In genomic region chr5:116563909-116564308, GRCh38 we compare ENCODE assay signal across 19 cellular contexts. TPM values are rescaled to one million over a fixed set of nuclear protein-coding genes. Genes with fewer than 3 reads are reported as not detected.
DNase-seq lines count a peak whose midpoint lies in the region; TF ChIP-seq lines count a peak whose summit lies in the region.
"Had no signal": no experiment of that assay in that cellular context is flagged by ENCODE, and none has a peak within 500 bp of the region (broad histone marks: within the 10 kb centered on the region; RNA-seq: fewer than 3 reads in every experiment).

No MANE protein-coding gene starts in this region.

- no peak overlapping the region for H2BK120ac ChIP-seq in mesendoderm (ENCODE audit: low read depth, low read length)
- no peak overlapping the region for H2BK120ac ChIP-seq in neuronal stem cell (ENCODE audit: low read depth, low read length)

- peaks cover 0 to 6% (median 0%) of the 10 kb centered on the region in 5 experiments for H3K9me3 Mint-ChIP-seq in brain
- no peaks in the 10 kb centered on the region for H3K9me3 Mint-ChIP-seq in mesothelial cell of epicardium
- H3K9me3 Mint-ChIP-seq: CD8-positive, alpha-beta T cell had no signal

- DNase-seq in mesothelial cell of epicardium (ENCODE audit: low spot score in 2 of 2, unreplicated experiment in 2 of 2) (no peak), spleen (no peak), mesendoderm (no peak), NCI-H2196 treated with DMSO at 0.1 percent for 48 hours (lab: John Stamatoyannopoulos, UW; ENCODE audit: unreplicated experiment) (no peak), GM10266 (ENCODE audit: extremely low spot score) (no peak), neuronal stem cell (ENCODE audit: low spot score) (no peak)
- DNase-seq: Calu3; CD8-positive, alpha-beta T cell; EL; GM23248; KBM-7; NCI-H1105; NCI-H2081; NCI-H510A treated with DMSO at 0.1 percent for 48 hours; PC-9 had no signal

- H3K36me3 Mint-ChIP-seq in brain, result peaks cover 50% of the 10 kb centered on the region
- no peaks in the 10 kb centered on the region for H3K36me3 Mint-ChIP-seq in mesothelial cell of epicardium
- H3K36me3 Mint-ChIP-seq: CD8-positive, alpha-beta T cell had no signal

- H2AFZ ChIP-seq in neuronal stem cell (ENCODE audit: low read length), result no peak overlapping the region
- H2AFZ ChIP-seq: GM23248, PC-9 had no signal

- H4K8ac ChIP-seq in mesendoderm (ENCODE audit: low read depth, low read length) (no peak overlapping the region), neuronal stem cell (ENCODE audit: low read depth, low read length) (no peak overlapping the region)

- no peak for TF ChIP-seq POLR2A in spleen (IDR thresholded peaks at IDR 0.05)

- H2BK15ac ChIP-seq in mesendoderm (replicated peaks; ENCODE audit: low read depth), result no peak overlapping the region
- H2BK15ac ChIP-seq in neuronal stem cell (ENCODE audit: low read length), result no peak overlapping the region

- H3K27me3 Mint-ChIP-seq in brain, result no peaks in the 10 kb centered on the region
- no peaks in the 10 kb centered on the region for H3K27me3 Mint-ChIP-seq in mesothelial cell of epicardium (ENCODE audit: low read depth)

- no peak overlapping the region for H2BK5ac ChIP-seq in mesendoderm (ENCODE audit: low read length)
- H2BK5ac ChIP-seq in neuronal stem cell (ENCODE audit: low read length), result no peak overlapping the region

- H3K4me1 Mint-ChIP-seq in brain, result peaks cover 96% of the 10 kb centered on the region
- peaks cover 55% of the 10 kb centered on the region for H3K4me1 Mint-ChIP-seq in mesothelial cell of epicardium

- no peak overlapping the region for H4K5ac ChIP-seq in mesendoderm (ENCODE audit: low read length)

- H3K18ac ChIP-seq in mesendoderm (ENCODE audit: low read length) (no peak overlapping the region), neuronal stem cell (ENCODE audit: low read length) (no peak overlapping the region)

- H3K4ac ChIP-seq in mesendoderm (ENCODE audit: low read depth, low read length) (no peak overlapping the region), neuronal stem cell (ENCODE audit: low read length) (no peak overlapping the region)

- no peak overlapping the region for H3K14ac ChIP-seq in neuronal stem cell (ENCODE audit: low read length)

- intact Hi-C loops in spleen (cut with DNase I; ENCODE audit: low total_unique reads), result no loop called here

- H3K9ac ChIP-seq in HUES48 (ENCODE audit: low read depth, low read length) (no peak overlapping the region), mesendoderm (ENCODE audit: low read length) (no peak overlapping the region), neuronal stem cell (ENCODE audit: low read depth, low read length, poor library complexity) (no peak overlapping the region)
- H3K9ac ChIP-seq: BLaER1 treated with 17β-estradiol and CSF1 and Interleukin-3, amounts not matched to agents 10 nM and 100 nM; GM23248 had no signal

- H3K4me3 ChIP-seq in HUES48 (ENCODE audit: low read depth, low read length) (peak overlapping the region; percentile 14), spleen (no peak overlapping the region), mesendoderm (ENCODE audit: low read length) (no peak overlapping the region), neuronal stem cell (ENCODE audit: low read length in 2 of 2) (no peak overlapping the region)
- H3K4me3 ChIP-seq: BLaER1 treated with 17β-estradiol and CSF1 and Interleukin-3, amounts not matched to agents 10 nM and 100 nM; GM23248; PC-9 had no signal

- H3K4me1 ChIP-seq in HUES48 (ENCODE audit: control insufficient read depth, insufficient read depth, low read length) (peaks cover 100% of the 10 kb centered on the region), spleen (peaks cover 0 to 38% (median 17%) of the 10 kb centered on the region in 6 donors), mesendoderm (ENCODE audit: control insufficient read depth, low read depth, low read length) (peaks cover 36% of the 10 kb centered on the region), neuronal stem cell (ENCODE audit: control insufficient read depth in 2 of 2, insufficient read depth in 1 of 2, low read depth in 1 of 2, low read length in 2 of 2) (peaks cover 12 to 25% of the 10 kb centered on the region in 2 donors)

- no peaks in the 10 kb centered on the region for H3K79me1 ChIP-seq in mesendoderm (ENCODE audit: low read length)
- peaks cover 3% of the 10 kb centered on the region for H3K79me1 ChIP-seq in neuronal stem cell (ENCODE audit: low read depth, low read length)

- H3K27ac ChIP-seq in HUES48 (ENCODE audit: low read depth, low read length) (peak overlapping the region; percentile 11), spleen (peak overlapping the region in 5 of 8 donors; percentile 10 to 57 (median 51)), mesendoderm (ENCODE audit: low read depth, low read length) (no peak overlapping the region), neuronal stem cell (replicated peaks; ENCODE audit: low read length) (no peak overlapping the region)
- H3K27ac ChIP-seq: BLaER1 treated with 17β-estradiol and CSF1 and Interleukin-3, amounts not matched to agents 10 nM and 100 nM; GM23248; PC-9; RWPE1 had no signal

- no peak overlapping the region for H4K91ac ChIP-seq in neuronal stem cell (ENCODE audit: low read depth, low read length, poor library complexity)

- H2AK5ac ChIP-seq in mesendoderm (ENCODE audit: low read length) (no peak overlapping the region), neuronal stem cell (ENCODE audit: low read depth, low read length) (no peak overlapping the region)

- H3K36me3 ChIP-seq in HUES48 (ENCODE audit: control insufficient read depth, insufficient read depth, low read length), result peaks cover 30% of the 10 kb centered on the region
- no peaks in the 10 kb centered on the region for H3K36me3 ChIP-seq in spleen
- peaks cover 2% of the 10 kb centered on the region for H3K36me3 ChIP-seq in mesendoderm (ENCODE audit: control insufficient read depth, insufficient read depth, low read length)
- H3K36me3 ChIP-seq in neuronal stem cell (replicated peaks in 1 of 2; ENCODE audit: control insufficient read depth in 2 of 2, insufficient read depth in 2 of 2, low read length in 2 of 2), result peaks cover 0 to 3% of the 10 kb centered on the region in 2 donors
- H3K36me3 ChIP-seq: BLaER1 treated with 17β-estradiol and CSF1 and Interleukin-3, amounts not matched to agents 10 nM and 100 nM had no signal

- no peak overlapping the region for H3K56ac ChIP-seq in mesendoderm (ENCODE audit: low read length)

- H3K4me2 ChIP-seq in mesendoderm (ENCODE audit: low read length) (no peak overlapping the region), neuronal stem cell (ENCODE audit: insufficient read depth, low read length, poor library complexity, severe bottlenecking) (no peak overlapping the region)
- H3K4me2 ChIP-seq: PC-9 had no signal

- WGBS in spleen, 5 donors, result 63 to 74% (median 72%) methylated on average over 5 of the region's 5 CpGs
- WGBS in mesendoderm (ENCODE audit: extremely low coverage, insufficient coverage, low lambda C conversion rate), result no CpG with 5 or more reads among the region's 5 CpGs
- WGBS in neuronal stem cell (ENCODE audit: extremely low coverage in 2 of 2, insufficient read length in 2 of 2, insufficient replicate concordance in 1 of 2), 2 donors, result no CpG with 5 or more reads among the region's 5 CpGs

- H3K4me3 Mint-ChIP-seq in brain, result peak overlapping the region; percentile 13 to 74 (median 69)
- no peak overlapping the region for H3K4me3 Mint-ChIP-seq in mesothelial cell of epicardium
- H3K4me3 Mint-ChIP-seq: CD8-positive, alpha-beta T cell had no signal

- H2BK12ac ChIP-seq in neuronal stem cell (ENCODE audit: low read length), result no peak overlapping the region

- no peak for TF ChIP-seq CTCF in brain (conservative IDR thresholded peaks at IDR 0.05)
- TF ChIP-seq CTCF in mesothelial cell of epicardium (IDR thresholded peaks at IDR 0.05; ENCODE audit: unreplicated experiment), result no peak
- no peak for TF ChIP-seq CTCF in spleen (IDR thresholded peaks at IDR 0.05 in 8 of 11, conservative IDR thresholded peaks at IDR 0.05 in 3 of 11)
- TF ChIP-seq CTCF in GM10266 (IDR thresholded peaks at IDR 0.05; ENCODE audit: control insufficient read depth, insufficient read depth, low read depth, missing control alignments), result no peak

- no peaks in the 10 kb centered on the region for H3K27me3 ChIP-seq in HUES48 (ENCODE audit: control insufficient read depth, insufficient read depth, low read length)
- peaks cover 0 to 1% (median 0%) of the 10 kb centered on the region in 7 donors for H3K27me3 ChIP-seq in spleen (replicated peaks in 1 of 7)
- no peaks in the 10 kb centered on the region for H3K27me3 ChIP-seq in mesendoderm (ENCODE audit: insufficient read depth, low read length, poor library complexity)
- H3K27me3 ChIP-seq in neuronal stem cell (ENCODE audit: control insufficient read depth in 3 of 3, insufficient read depth in 3 of 3, low read depth in 1 of 3, low read length in 3 of 3), result no peaks in the 10 kb centered on the region

- H3K9me3 ChIP-seq in HUES48 (ENCODE audit: control insufficient read depth, insufficient read depth, low read length) (no peaks in the 10 kb centered on the region), spleen (no peaks in the 10 kb centered on the region), neuronal stem cell (replicated peaks in 1 of 2; ENCODE audit: control insufficient read depth in 2 of 2, insufficient read depth in 1 of 2, low read depth in 1 of 2, low read length in 2 of 2) (no peaks in the 10 kb centered on the region)

- no peak overlapping the region for H3K23ac ChIP-seq in mesendoderm (ENCODE audit: low read length)
- H3K23ac ChIP-seq in neuronal stem cell (ENCODE audit: low read depth, low read length, poor library complexity), result no peak overlapping the region

- peak overlapping the region; percentile 22 to 83 (median 62) for H3K27ac Mint-ChIP-seq in brain
- H3K27ac Mint-ChIP-seq in mesothelial cell of epicardium, result peak overlapping the region; percentile 65
- H3K27ac Mint-ChIP-seq: CD8-positive, alpha-beta T cell had no signal

- peaks cover 96% of the 10 kb centered on the region for H3K79me2 ChIP-seq in mesendoderm (ENCODE audit: control insufficient read depth, insufficient read depth, low read length)

RNA-seq across cellular contexts. Expression of gene SEMA6A, which starts 10.7 kb away (rescaled TPM):
- polyA plus RNA-seq in brain (ENCODE audit: insufficient read depth, low read depth, low replicate concordance), result 34.2 TPM
- 129 to 138 TPM (median 132 TPM) in 3 replicates for total RNA-seq in mesothelial cell of epicardium
- total RNA-seq in spleen, result 10 to 100 TPM; 26.5 to 78.6 (median 42.4) TPM
- polyA plus RNA-seq in spleen, result 1 to 10 TPM in 2 of 3 donors, under 1 TPM in 1; 0.88 to 2.0 (median 1.5) TPM
- 325 TPM for polyA plus RNA-seq in mesendoderm (2013, experiment 1 of 2)
- polyA plus RNA-seq in mesendoderm (2013, experiment 2 of 2), result 338 TPM
- 42.9 TPM for polyA plus RNA-seq in neuronal stem cell (2013, experiment 1 of 2)
- 45.0 TPM for polyA plus RNA-seq in neuronal stem cell (2013, experiment 2 of 2)
- total RNA-seq: CD8-positive, alpha-beta T cell; PC-9 had no signal

Comparison
In these comparisons a context has a peak if more than half of its experiments do, and no peak if none do; other contexts are left out.
1. H3K27ac ChIP-seq: peak in HUES48 (single experiment) and spleen (5 of 8); none in mesendoderm (single experiment) and neuronal stem cell (single experiment).